Comparison of ENCODE assay signal across 14 cellular contexts in genomic region chr20:64265201-64265600, GRCh38. TPM values are rescaled to one million over a fixed set of nuclear protein-coding genes. Genes with fewer than 3 reads are reported as not detected.
A peak's percentile ranks its signal among the peaks of the same experiment; 100 is the strongest.
DNase-seq lines count a peak whose midpoint lies in the region; ATAC-seq and TF ChIP-seq lines count a peak whose summit lies in the region.
"Had no signal": no experiment of that assay in that cellular context is flagged by ENCODE, and none has a peak within 500 bp of the region (broad histone marks: within the 10 kb centered on the region; RNA-seq: fewer than 3 reads in every experiment).

No MANE protein-coding gene starts in this region.

- H3K4me3 ChIP-seq in sigmoid colon, result no peak overlapping the region

- no peak for DNase-seq in activated T-helper 2 cell treated with anti-CD3 and anti-CD28 coated beads, Interferon-gamma antibody, Interleukin-2, Interleukin-4, amounts not matched to agents 10 μg/mL and 5 μg/mL and 100 μg/mL, durations not matched to agents 14 hours and 24 hours and 36 hours (ENCODE audit: low spot score)
- peak; percentile 23 for DNase-seq in Right ventricle myocardium superior
- DNase-seq in iris pigment epithelial cell (ENCODE audit: low read depth), result peak; percentile 25
- no peak for DNase-seq in stimulated activated effector memory CD8-positive, alpha-beta T cell treated with anti-CD3 and anti-CD28 coated beads, Interleukin-12 subunit alpha, Interleukin-12 subunit beta, amount 100 ng/mL, for 72 hours (ENCODE audit: low spot score in 2 of 2)
- DNase-seq in cerebellar nuclear complex (lab: John Stamatoyannopoulos, UW), result no peak
- DNase-seq in NCI-H82 treated with DMSO at 0.1 percent for 48 hours (lab: John Stamatoyannopoulos, UW; ENCODE audit: unreplicated experiment), result no peak
- no peak for DNase-seq in sigmoid colon
- DNase-seq: BE2C; CD8-positive, alpha-beta T cell; DMS79 treated with DMSO at 0.1 percent for 48 hours; NCI-H1436; NCI-H2029; NCI-H2171; NCI-H446 treated with DMSO at 0.1 percent for 48 hours had no signal

- no peak for TF ChIP-seq POLR2A in sigmoid colon (IDR thresholded peaks at IDR 0.05)

- peaks cover 26% of the 10 kb centered on the region for H3K36me3 Mint-ChIP-seq in activated T-helper 2 cell treated with anti-CD3 and anti-CD28 coated beads, Interferon-gamma antibody, Interleukin-2, Interleukin-4, amounts not matched to agents 10 μg/mL and 5 μg/mL and 100 μg/mL, durations not matched to agents 14 hours and 24 hours and 36 hours (ENCODE audit: low read depth)
- H3K36me3 Mint-ChIP-seq in stimulated activated effector memory CD8-positive, alpha-beta T cell treated with anti-CD3 and anti-CD28 coated beads, Interleukin-12 subunit alpha, Interleukin-12 subunit beta, amount 100 ng/mL, for 72 hours, result peaks cover 40% of the 10 kb centered on the region

- no peak for TF ChIP-seq EP300 in sigmoid colon (IDR thresholded peaks at IDR 0.05)

- H3K4me3 Mint-ChIP-seq in activated T-helper 2 cell treated with anti-CD3 and anti-CD28 coated beads, Interferon-gamma antibody, Interleukin-2, Interleukin-4, amounts not matched to agents 10 μg/mL and 5 μg/mL and 100 μg/mL, durations not matched to agents 14 hours and 24 hours and 36 hours (ENCODE audit: low read depth), result no peak overlapping the region
- H3K4me3 Mint-ChIP-seq in stimulated activated effector memory CD8-positive, alpha-beta T cell treated with anti-CD3 and anti-CD28 coated beads, Interleukin-12 subunit alpha, Interleukin-12 subunit beta, amount 100 ng/mL, for 72 hours, result no peak overlapping the region
- H3K4me3 Mint-ChIP-seq: CD8-positive, alpha-beta T cell had no signal

- TF ChIP-seq CTCF in sigmoid colon (IDR thresholded peaks at IDR 0.05), result no peak

- H3K27ac ChIP-seq in sigmoid colon, result no peak overlapping the region

- H3K9me3 ChIP-seq in sigmoid colon, result no peaks in the 10 kb centered on the region
- H3K9me3 ChIP-seq: BE2C had no signal

- H3K27ac Mint-ChIP-seq in activated T-helper 2 cell treated with anti-CD3 and anti-CD28 coated beads, Interferon-gamma antibody, Interleukin-2, Interleukin-4, amounts not matched to agents 10 μg/mL and 5 μg/mL and 100 μg/mL, durations not matched to agents 14 hours and 24 hours and 36 hours, result peak overlapping the region; percentile 3
- peak overlapping the region; percentile 34 for H3K27ac Mint-ChIP-seq in stimulated activated effector memory CD8-positive, alpha-beta T cell treated with anti-CD3 and anti-CD28 coated beads, Interleukin-12 subunit alpha, Interleukin-12 subunit beta, amount 100 ng/mL, for 72 hours

- peaks cover 0 to 20% (median 14%) of the 10 kb centered on the region in 4 donors for H3K4me1 ChIP-seq in sigmoid colon
- H3K4me1 ChIP-seq: BE2C had no signal

- intact Hi-C loops in activated T-helper 2 cell treated with anti-CD3 and anti-CD28 coated beads, Interferon-gamma antibody, Interleukin-2, Interleukin-4, amounts not matched to agents 10 μg/mL and 5 μg/mL and 100 μg/mL, durations not matched to agents 14 hours and 24 hours and 36 hours (cut with micrococcal nuclease), result no loop called here
- intact Hi-C loops in Right ventricle myocardium superior (cut with DNase I) (no loop called here), sigmoid colon (cut with DNase I) (no loop called here)

- no peaks in the 10 kb centered on the region for H3K27me3 Mint-ChIP-seq in activated T-helper 2 cell treated with anti-CD3 and anti-CD28 coated beads, Interferon-gamma antibody, Interleukin-2, Interleukin-4, amounts not matched to agents 10 μg/mL and 5 μg/mL and 100 μg/mL, durations not matched to agents 14 hours and 24 hours and 36 hours (ENCODE audit: low read depth)

- ATAC-seq in Right ventricle myocardium superior (ENCODE audit: poor library complexity), result peak; percentile 42
- no peak for ATAC-seq in stimulated activated effector memory CD8-positive, alpha-beta T cell treated with anti-CD3 and anti-CD28 coated beads, Interleukin-12 subunit alpha, Interleukin-12 subunit beta, amount 100 ng/mL, for 72 hours
- ATAC-seq: CD8-positive, alpha-beta T cell had no signal

- no peaks in the 10 kb centered on the region for H3K9me3 Mint-ChIP-seq in activated T-helper 2 cell treated with anti-CD3 and anti-CD28 coated beads, Interferon-gamma antibody, Interleukin-2, Interleukin-4, amounts not matched to agents 10 μg/mL and 5 μg/mL and 100 μg/mL, durations not matched to agents 14 hours and 24 hours and 36 hours
- H3K9me3 Mint-ChIP-seq in stimulated activated effector memory CD8-positive, alpha-beta T cell treated with anti-CD3 and anti-CD28 coated beads, Interleukin-12 subunit alpha, Interleukin-12 subunit beta, amount 100 ng/mL, for 72 hours, result no peaks in the 10 kb centered on the region
- H3K9me3 Mint-ChIP-seq: CD8-positive, alpha-beta T cell had no signal

- peaks cover 0 to 31% (median 0%) of the 10 kb centered on the region in 4 donors for H3K36me3 ChIP-seq in sigmoid colon

- H3K27me3 ChIP-seq in sigmoid colon, result no peaks in the 10 kb centered on the region
- H3K27me3 ChIP-seq: BE2C had no signal

- peaks cover 8% of the 10 kb centered on the region for H3K4me1 Mint-ChIP-seq in activated T-helper 2 cell treated with anti-CD3 and anti-CD28 coated beads, Interferon-gamma antibody, Interleukin-2, Interleukin-4, amounts not matched to agents 10 μg/mL and 5 μg/mL and 100 μg/mL, durations not matched to agents 14 hours and 24 hours and 36 hours (ENCODE audit: low read depth)
- peaks cover 52% of the 10 kb centered on the region for H3K4me1 Mint-ChIP-seq in stimulated activated effector memory CD8-positive, alpha-beta T cell treated with anti-CD3 and anti-CD28 coated beads, Interleukin-12 subunit alpha, Interleukin-12 subunit beta, amount 100 ng/mL, for 72 hours

- 82 to 85% methylated on average over 5 of the region's 5 CpGs for WGBS in sigmoid colon, 2 donors

RNA-seq across cellular contexts. Expression of gene PCMTD2, which starts 9.7 kb away (rescaled TPM):
- 31.7 and 32.7 TPM in 2 replicates for total RNA-seq in activated T-helper 2 cell treated with anti-CD3 and anti-CD28 coated beads, Interferon-gamma antibody, Interleukin-2, Interleukin-4, amounts not matched to agents 10 μg/mL and 5 μg/mL and 100 μg/mL, durations not matched to agents 14 hours and 24 hours and 36 hours
- total RNA-seq in Right ventricle myocardium superior (81.9 TPM), sigmoid colon (10 to 100 TPM; 60.3 to 73.9 (median 65.2) TPM)
- polyA plus RNA-seq in sigmoid colon, result 10 to 100 TPM in 2 of 3 donors, 1 to 10 TPM in 1; 9.9 to 26.4 (median 18.0) TPM

Comparison
In these comparisons a context has a peak if more than half of its experiments do, and no peak if none do; other contexts are left out.
1. DNase-seq: peak in Right ventricle myocardium superior (single experiment) and iris pigment epithelial cell (single experiment); none in activated T-helper 2 cell treated with anti-CD3 and anti-CD28 coated beads, Interferon-gamma antibody, Interleukin-2, Interleukin-4, amounts not matched to agents 10 μg/mL and 5 μg/mL and 100 μg/mL, durations not matched to agents 14 hours and 24 hours and 36 hours (single experiment), stimulated activated effector memory CD8-positive, alpha-beta T cell treated with anti-CD3 and anti-CD28 coated beads, Interleukin-12 subunit alpha, Interleukin-12 subunit beta, amount 100 ng/mL, for 72 hours (0 of 2), cerebellar nuclear complex (0 of 2), NCI-H82 treated with DMSO at 0.1 percent for 48 hours (single experiment) and sigmoid colon (single experiment).